ENCODE assay signal across 8 cellular contexts in the genomic region with DNA sequence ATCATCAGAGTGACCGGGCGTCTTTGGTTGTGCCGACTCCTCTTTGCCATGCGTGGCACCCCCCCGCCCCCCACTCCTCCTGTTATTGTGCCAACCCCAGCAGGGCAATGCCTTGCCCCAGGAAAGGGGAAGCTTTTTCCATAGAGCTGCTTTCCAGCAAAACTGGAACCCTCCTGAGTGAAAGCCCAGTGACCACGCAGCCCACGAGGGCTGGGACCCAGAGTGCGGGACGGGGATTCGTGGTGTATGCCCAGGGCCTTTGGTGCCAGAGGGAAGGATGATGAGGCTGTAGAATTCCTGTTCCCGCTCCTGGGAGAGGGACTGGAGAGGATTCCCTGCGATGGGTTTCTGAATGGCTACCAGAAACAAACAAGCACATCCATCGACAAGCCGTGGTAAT.
DNase-seq lines count a peak whose midpoint lies in the region; ATAC-seq, FAIRE-seq and TF ChIP-seq lines count a peak whose summit lies in the region.

No MANE protein-coding gene starts in this region.

- H3K27ac ChIP-seq in DOHH2 (ENCODE audit: low read depth, low read length) (peak overlapping the region; percentile 52), Peyer's patch (peak overlapping the region in 1 of 4 donors; percentile 52), endothelial cell of umbilical vein (ENCODE audit: insufficient read depth, low read depth, low read length) (no peak overlapping the region), rectal smooth muscle tissue (ENCODE audit: low read depth, low read length) (no peak overlapping the region), Karpas-422 (ENCODE audit: low read length) (no peak overlapping the region), RWPE1 (no peak overlapping the region)

- intact Hi-C loops in endothelial cell of umbilical vein (cut with micrococcal nuclease) = no loop called here

- TF ChIP-seq POLR2A in Peyer's patch (IDR thresholded peaks at IDR 0.05) (no peak), endothelial cell of umbilical vein (IDR thresholded peaks at IDR 0.05; ENCODE audit: low read depth, low read length) (no peak)

- H3K4me3 ChIP-seq in DOHH2 (ENCODE audit: low read length) (peak overlapping the region; percentile 66), Peyer's patch (peak overlapping the region in 3 of 4 donors; percentile 7 to 27 (median 23)), endothelial cell of umbilical vein (replicated peaks in 1 of 3; ENCODE audit: insufficient read depth in 1 of 3, low read depth in 1 of 3, low read length in 3 of 3) (no peak overlapping the region), rectal smooth muscle tissue (ENCODE audit: low read length) (peak overlapping the region; percentile 40), Karpas-422 (ENCODE audit: low read length) (no peak overlapping the region)

- FAIRE-seq in endothelial cell of umbilical vein (lab: Jason Lieb, UNC) = no peak

- H3K9ac ChIP-seq in endothelial cell of umbilical vein (replicated peaks; ENCODE audit: extremely low read depth, insufficient read depth, low read length) (no peak overlapping the region), rectal smooth muscle tissue (ENCODE audit: low read length) (no peak overlapping the region), Karpas-422 (ENCODE audit: low read length) (no peak overlapping the region)

- H3K9me2 ChIP-seq in DOHH2 (replicated peaks; ENCODE audit: control insufficient read depth, low read length) = no peaks in the 10 kb centered on the region
- no peaks in the 10 kb centered on the region for H3K9me2 ChIP-seq in Karpas-422 (replicated peaks; ENCODE audit: insufficient read depth, low read length)

- CTCF ChIA-PET in endothelial cell of umbilical vein (lab: Charles Lee) (interaction anchor here (2.0 to 2.6 kb wide), 2 partner anchors 21 to 66 kb away, joined by 6 to 9 read pairs; no protein-coding TSS in a partner anchor), RWPE1 (lab: Yijun Ruan, JAX) (no interaction called here)

- H3K9me3 ChIP-seq in DOHH2 (ENCODE audit: control insufficient read depth, insufficient read depth, low read length) (no peaks in the 10 kb centered on the region), Peyer's patch (no peaks in the 10 kb centered on the region), endothelial cell of umbilical vein (replicated peaks; ENCODE audit: control insufficient read depth, insufficient read depth, low read length) (no peaks in the 10 kb centered on the region), Karpas-422 (ENCODE audit: low read length) (no peaks in the 10 kb centered on the region)

- no peaks in the 10 kb centered on the region for H3K79me2 ChIP-seq in DOHH2 (ENCODE audit: control insufficient read depth, low read length)
- H3K79me2 ChIP-seq in endothelial cell of umbilical vein (ENCODE audit: control insufficient read depth, insufficient read depth, low read length) = no peaks in the 10 kb centered on the region
- no peaks in the 10 kb centered on the region for H3K79me2 ChIP-seq in Karpas-422 (ENCODE audit: low read length)

- peaks cover 38% of the 10 kb centered on the region for H3K4me1 ChIP-seq in DOHH2 (ENCODE audit: control insufficient read depth, low read length)
- H3K4me1 ChIP-seq in Peyer's patch = peaks cover 0 to 5% (median 2%) of the 10 kb centered on the region in 4 donors
- no peaks in the 10 kb centered on the region for H3K4me1 ChIP-seq in endothelial cell of umbilical vein (ENCODE audit: control insufficient read depth, extremely low read depth, insufficient read depth, low read length)
- no peaks in the 10 kb centered on the region for H3K4me1 ChIP-seq in rectal smooth muscle tissue (ENCODE audit: control insufficient read depth, insufficient read depth, low read length)
- no peaks in the 10 kb centered on the region for H3K4me1 ChIP-seq in Karpas-422 (ENCODE audit: low read length)

- POLR2A ChIA-PET in endothelial cell of umbilical vein (lab: Charles Lee) (no interaction called here), RWPE1 (lab: Yijun Ruan, JAX; ENCODE audit: low non-redundant PET) (no interaction called here)

- BruUV-seq in endothelial cell of umbilical vein (replicated peaks; lab: Mats Ljungman, UMichigan) = no TSS peak

- H2AFZ ChIP-seq in endothelial cell of umbilical vein (ENCODE audit: low read depth, low read length) (peak overlapping the region; percentile 65), Karpas-422 (ENCODE audit: low read length) (no peak overlapping the region)

- H3K27me3 ChIP-seq in DOHH2 (ENCODE audit: control insufficient read depth, low read length) (no peaks in the 10 kb centered on the region), Peyer's patch (no peaks in the 10 kb centered on the region), endothelial cell of umbilical vein (ENCODE audit: control insufficient read depth in 2 of 2, insufficient read depth in 2 of 2, low read length in 2 of 2) (peaks cover 0 to 3% of the 10 kb centered on the region in 2 experiments), rectal smooth muscle tissue (ENCODE audit: control insufficient read depth, insufficient read depth, low read length) (no peaks in the 10 kb centered on the region), Karpas-422 (ENCODE audit: low read length) (no peaks in the 10 kb centered on the region)

- no peaks in the 10 kb centered on the region for H3F3A ChIP-seq in DOHH2 (ENCODE audit: control insufficient read depth, insufficient read depth)

- ATAC-seq in GM19463 (IDR thresholded peaks at IDR 0.05; ENCODE audit: unreplicated experiment) = no peak

- H3K36me3 ChIP-seq in DOHH2 (ENCODE audit: control insufficient read depth, low read length) = no peaks in the 10 kb centered on the region
- H3K36me3 ChIP-seq in Peyer's patch = no peaks in the 10 kb centered on the region
- H3K36me3 ChIP-seq in endothelial cell of umbilical vein (ENCODE audit: control insufficient read depth in 2 of 2, extremely low read depth in 1 of 2, insufficient read depth in 2 of 2, low read length in 2 of 2) = no peaks in the 10 kb centered on the region
- H3K36me3 ChIP-seq in rectal smooth muscle tissue (ENCODE audit: control insufficient read depth, insufficient read depth, low read length) = no peaks in the 10 kb centered on the region
- no peaks in the 10 kb centered on the region for H3K36me3 ChIP-seq in Karpas-422 (ENCODE audit: insufficient read depth, low read length)

- dilution Hi-C loops in endothelial cell of umbilical vein (cut with MboI; ENCODE audit: extremely low pct_ligation_motif_present, low sequenced_read_pairs) = no loop called here

- H4K20me1 ChIP-seq in DOHH2 (ENCODE audit: control insufficient read depth, insufficient read depth, low read depth, low read length) (no peaks in the 10 kb centered on the region), endothelial cell of umbilical vein (replicated peaks; ENCODE audit: control insufficient read depth, extremely low read depth, insufficient read depth, low read length) (no peaks in the 10 kb centered on the region), Karpas-422 (ENCODE audit: insufficient read depth, low read depth, low read length) (no peaks in the 10 kb centered on the region)

- H3K4me2 ChIP-seq in DOHH2 (ENCODE audit: low read length) (peak overlapping the region; percentile 72), endothelial cell of umbilical vein (ENCODE audit: insufficient read depth, low read length) (no peak overlapping the region), Karpas-422 (ENCODE audit: low read depth, low read length, poor library complexity, severe bottlenecking) (no peak overlapping the region)

- no peaks in the 10 kb centered on the region for H3K9me1 ChIP-seq in endothelial cell of umbilical vein (replicated peaks; ENCODE audit: control insufficient read depth, extremely low read depth, insufficient read depth, low read length)

- DNase-seq in Peyer's patch (no peak), endothelial cell of umbilical vein (ENCODE audit: low read depth, low spot score) (no peak), Karpas-422 (no peak), foreskin melanocyte (no peak), RWPE1 (ENCODE audit: low spot score) (no peak)

- no peak for TF ChIP-seq CTCF in DOHH2 (IDR thresholded peaks at IDR 0.05; ENCODE audit: low read depth, low read length, poor library complexity, severe bottlenecking)
- TF ChIP-seq CTCF in Peyer's patch (IDR thresholded peaks at IDR 0.05) = no peak
- TF ChIP-seq CTCF in endothelial cell of umbilical vein (IDR thresholded peaks at IDR 0.05; ENCODE audit: extremely low read depth in 1 of 2, insufficient read depth in 1 of 2, low read depth in 1 of 2, low read length in 2 of 2) = no peak
- no peak for TF ChIP-seq CTCF in RWPE1 (conservative IDR thresholded peaks at IDR 0.05; ENCODE audit: low read depth)

TF ChIP-seq in endothelial cell of umbilical vein, 7 proteins besides CTCF, POLR2A, EP300 and RAD21:
- TF ChIP-seq MYC (IDR thresholded peaks at IDR 0.05; ENCODE audit: low read depth, low read length) (no peak), POLR2AphosphoS5 (IDR thresholded peaks at IDR 0.05; ENCODE audit: insufficient read depth, low read depth, low read length) (no peak), EZH2 (IDR thresholded peaks at IDR 0.05; ENCODE audit: borderline replicate concordance, low read depth, low read length, severe bottlenecking) (no peak), JUN (IDR thresholded peaks at IDR 0.05; ENCODE audit: borderline replicate concordance, insufficient read depth, insufficient read length, low read depth) (no peak), GATA2 (IDR thresholded peaks at IDR 0.05; ENCODE audit: insufficient read depth, insufficient read length, low read depth, low read length) (no peak)
- TF ChIP-seq, protein P1, sequence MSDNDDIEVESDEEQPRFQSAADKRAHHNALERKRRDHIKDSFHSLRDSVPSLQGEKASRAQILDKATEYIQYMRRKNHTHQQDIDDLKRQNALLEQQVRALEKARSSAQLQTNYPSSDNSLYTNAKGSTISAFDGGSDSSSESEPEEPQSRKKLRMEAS (IDR thresholded peaks at IDR 0.05; ENCODE audit: insufficient read depth, insufficient read length) = no peak

Comparison
In these comparisons a context has a peak if more than half of its experiments do, and no peak if none do; other contexts are left out.
1. H3K4me3 ChIP-seq: peak in DOHH2 (single experiment), Peyer's patch (3 of 4) and rectal smooth muscle tissue (single experiment); none in endothelial cell of umbilical vein (0 of 3) and Karpas-422 (single experiment).